Comparison of ENCODE assay signal across 8 cellular contexts in the genomic region with DNA sequence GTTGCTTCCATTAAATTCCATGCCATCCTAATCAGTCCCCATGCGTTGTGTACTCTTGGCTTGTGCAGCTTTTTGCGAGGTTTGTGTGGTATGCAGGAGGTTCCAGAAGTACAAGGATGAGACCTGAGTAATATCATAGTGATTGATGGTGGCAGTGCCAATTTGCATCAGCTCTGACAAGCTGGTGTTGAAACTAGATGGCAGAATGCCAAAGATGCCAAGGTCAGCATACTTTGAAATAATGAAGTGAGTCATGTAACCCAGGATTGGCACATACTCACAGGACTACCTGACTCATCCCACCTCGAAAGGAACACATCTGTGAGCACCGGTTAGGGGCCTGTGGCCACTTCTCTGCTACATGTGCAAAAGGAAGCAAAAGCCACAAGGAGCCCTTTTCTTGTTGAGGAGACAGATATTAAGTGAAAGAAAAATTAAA. TPM values are rescaled to one million over a fixed set of nuclear protein-coding genes. Genes with fewer than 3 reads are reported as not detected.
DNase-seq lines count a peak whose midpoint lies in the region; ATAC-seq and TF ChIP-seq lines count a peak whose summit lies in the region.

No MANE protein-coding gene starts in this region.

- POLR2A ChIA-PET in SK-N-SH (lab: Yijun Ruan, JAX), result no interaction called here

- H3F3A ChIP-seq in SK-N-SH (replicated peaks; ENCODE audit: insufficient read depth), result peaks cover 12% of the 10 kb centered on the region

- peak; percentile 90 to 97 for TF ChIP-seq EP300 in SK-N-SH (IDR thresholded peaks at IDR 0.05; ENCODE audit: borderline replicate concordance in 1 of 2, low read depth in 1 of 2, low read length in 1 of 2)

- no peaks in the 10 kb centered on the region for H3K79me2 ChIP-seq in SK-N-SH (ENCODE audit: insufficient read depth)

- TF ChIP-seq RAD21 in SK-N-SH (IDR thresholded peaks at IDR 0.05; ENCODE audit: low read length), result no peak

- peak; percentile 84 for ATAC-seq in GM19463 (IDR thresholded peaks at IDR 0.05; ENCODE audit: unreplicated experiment)
- ATAC-seq in HG03558 (IDR thresholded peaks at IDR 0.05; ENCODE audit: extremely low read depth, unreplicated experiment), result peak; percentile 81

- intact Hi-C loops in adrenal gland (cut with DNase I), result no loop called here

- peak overlapping the region; percentile 5; the same call in 1 of the 2 replicates for H3K4me2 ChIP-seq in SK-N-SH

- TF ChIP-seq POLR2A in adrenal gland (IDR thresholded peaks at IDR 0.05), result no peak

- H4K20me1 ChIP-seq in SK-N-SH (ENCODE audit: insufficient read depth), result peaks cover 15% of the 10 kb centered on the region; the same call in 1 of the 2 replicates

- no peaks in the 10 kb centered on the region for H3K9me2 ChIP-seq in SK-N-SH

- H2AFZ ChIP-seq in SK-N-SH (ENCODE audit: low read depth), result no peak overlapping the region

- no peak overlapping the region for H3K4me3 ChIP-seq in BE2C (ENCODE audit: low read depth, low read length)
- H3K4me3 ChIP-seq in SK-N-SH (ENCODE audit: low read depth in 2 of 2, low read length in 1 of 2), result no peak overlapping the region
- H3K4me3 ChIP-seq in adrenal gland, result no peak overlapping the region

- H3K27ac ChIP-seq in SK-N-SH (ENCODE audit: low read depth in 2 of 2, low read length in 1 of 2) (peak overlapping the region; percentile 26 to 65; a peak in 2 of 4 replicates), adrenal gland (peak overlapping the region in 3 of 5 donors; percentile 62 to 76 (median 72))

- H3K36me3 ChIP-seq in BE2C, result no peaks in the 10 kb centered on the region
- no peaks in the 10 kb centered on the region for H3K36me3 ChIP-seq in SK-N-SH (replicated peaks in 1 of 2; ENCODE audit: control insufficient read depth in 1 of 2, insufficient read depth in 2 of 2, low read length in 1 of 2)
- no peaks in the 10 kb centered on the region for H3K36me3 ChIP-seq in adrenal gland (replicated peaks in 1 of 2)

- peak; percentile 36 for DNase-seq in BE2C
- DNase-seq in SK-N-SH, result peak; percentile 16
- peak; percentile 85 to 94 (median 92) for DNase-seq in adrenal gland
- DNase-seq in kidney glomerular epithelial cell (lab: John Stamatoyannopoulos, UW), result peak; percentile 99
- DNase-seq in stimulated activated CD8-positive, alpha-beta memory T cell treated with anti-CD3 and anti-CD28 coated beads, Interleukin-4, amount 100 ng/mL, for 24 hours (ENCODE audit: low read depth), result peak; percentile 28
- no peak for DNase-seq in DMS114 treated with DMSO at 0.1 percent for 48 hours (lab: John Stamatoyannopoulos, UW; ENCODE audit: unreplicated experiment)

- H3K27me3 ChIP-seq in BE2C, result no peaks in the 10 kb centered on the region
- H3K27me3 ChIP-seq in SK-N-SH (ENCODE audit: insufficient read depth), result no peaks in the 10 kb centered on the region
- H3K27me3 ChIP-seq in adrenal gland, result no peaks in the 10 kb centered on the region

- WGBS in SK-N-SH (ENCODE audit: low lambda C conversion rate), result 5% methylated on average over 4 of the region's 4 CpGs
- WGBS in adrenal gland, 4 donors, result 10 to 40% (median 29%) methylated on average over 4 of the region's 4 CpGs

- no peak overlapping the region for H3K9ac ChIP-seq in SK-N-SH

- no peak for TF ChIP-seq CTCF in BE2C (IDR thresholded peaks at IDR 0.05; ENCODE audit: low read depth, low read length)
- TF ChIP-seq CTCF in SK-N-SH (IDR thresholded peaks at IDR 0.05), result no peak
- no peak for TF ChIP-seq CTCF in adrenal gland (IDR thresholded peaks at IDR 0.05)

- H3K4me1 ChIP-seq in BE2C (no peaks in the 10 kb centered on the region; the same call in 1 of the 2 replicates), SK-N-SH (ENCODE audit: control insufficient read depth in 1 of 2, insufficient read depth in 2 of 2, low read depth in 1 of 2, low read length in 1 of 2) (peaks cover 19 to 43% of the 10 kb centered on the region in 2 experiments; a peak in 3 of 4 replicates), adrenal gland (replicated peaks in 1 of 2) (peaks cover 26 to 42% of the 10 kb centered on the region in 2 donors)

- CTCF ChIA-PET in SK-N-SH (lab: Yijun Ruan, JAX), result interaction anchor here (1.5 kb wide), 1 partner anchor 16 kb away, joined by 3 read pairs; no protein-coding TSS in a partner anchor

- no peaks in the 10 kb centered on the region for H3K9me3 ChIP-seq in BE2C
- no peaks in the 10 kb centered on the region for H3K9me3 ChIP-seq in SK-N-SH
- no peaks in the 10 kb centered on the region for H3K9me3 ChIP-seq in adrenal gland (replicated peaks in 1 of 3)

TF ChIP-seq in SK-N-SH, 30 proteins besides CTCF, POLR2A, EP300 and RAD21 (continues in another document):
- TF ChIP-seq TEAD4 (IDR thresholded peaks at IDR 0.05; ENCODE audit: borderline replicate concordance, insufficient read depth) (peak; percentile 94; the same call in 1 of the 2 replicates), GATA2 (CRISPR knock-in tag; IDR thresholded peaks at IDR 0.05) (no peak), TAF1 (IDR thresholded peaks at IDR 0.05; ENCODE audit: borderline replicate concordance, low read depth, low read length) (no peak), FOXM1 (IDR thresholded peaks at IDR 0.05; ENCODE audit: low read depth) (peak; percentile 67; the same call in 1 of the 2 replicates), CHD2 (IDR thresholded peaks at IDR 0.05; ENCODE audit: low read length, partially characterized antibody) (peak; percentile 31), RXRA (IDR thresholded peaks at IDR 0.05; ENCODE audit: borderline replicate concordance, low read depth) (peak; percentile 94), FOXJ3 (CRISPR knock-in tag; IDR thresholded peaks at IDR 0.05) (no peak), RCOR1 (IDR thresholded peaks at IDR 0.05; ENCODE audit: low read length) (peak; percentile 54), NFIC (IDR thresholded peaks at IDR 0.05; ENCODE audit: borderline replicate concordance) (peak; percentile 100), YY1 (IDR thresholded peaks at IDR 0.05; ENCODE audit: low read depth) (no peak), POLR2AphosphoS5 (IDR thresholded peaks at IDR 0.05; ENCODE audit: low read depth, low read length) (peak; percentile 97), EZH2phosphoT487 (IDR thresholded peaks at IDR 0.05; ENCODE audit: borderline replicate concordance, low read depth) (no peak), ELF1 (IDR thresholded peaks at IDR 0.05) (peak; percentile 55), USF1 (IDR thresholded peaks at IDR 0.05; ENCODE audit: borderline replicate concordance, low read depth) (peak; percentile 56), SMC3 (IDR thresholded peaks at IDR 0.05; ENCODE audit: low read depth, low read length) (no peak), JUND (IDR thresholded peaks at IDR 0.05) (peak; percentile 99)
- TF ChIP-seq, protein P1, sequence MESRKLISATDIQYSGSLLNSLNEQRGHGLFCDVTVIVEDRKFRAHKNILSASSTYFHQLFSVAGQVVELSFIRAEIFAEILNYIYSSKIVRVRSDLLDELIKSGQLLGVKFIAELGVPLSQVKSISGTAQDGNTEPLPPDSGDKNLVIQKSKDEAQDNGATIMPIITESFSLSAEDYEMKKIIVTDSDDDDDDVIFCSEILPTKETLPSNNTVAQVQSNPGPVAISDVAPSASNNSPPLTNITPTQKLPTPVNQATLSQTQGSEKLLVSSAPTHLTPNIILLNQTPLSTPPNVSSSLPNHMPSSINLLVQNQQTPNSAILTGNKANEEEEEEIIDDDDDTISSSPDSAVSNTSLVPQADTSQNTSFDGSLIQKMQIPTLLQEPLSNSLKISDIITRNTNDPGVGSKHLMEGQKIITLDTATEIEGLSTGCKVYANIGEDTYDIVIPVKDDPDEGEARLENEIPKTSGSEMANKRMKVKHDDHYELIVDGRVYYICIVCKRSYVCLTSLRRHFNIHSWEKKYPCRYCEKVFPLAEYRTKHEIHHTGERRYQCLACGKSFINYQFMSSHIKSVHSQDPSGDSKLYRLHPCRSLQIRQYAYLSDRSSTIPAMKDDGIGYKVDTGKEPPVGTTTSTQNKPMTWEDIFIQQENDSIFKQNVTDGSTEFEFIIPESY (IDR thresholded peaks at IDR 0.05; ENCODE audit: borderline replicate concordance, low read depth), result peak; percentile 90
- TF ChIP-seq, protein P2, sequence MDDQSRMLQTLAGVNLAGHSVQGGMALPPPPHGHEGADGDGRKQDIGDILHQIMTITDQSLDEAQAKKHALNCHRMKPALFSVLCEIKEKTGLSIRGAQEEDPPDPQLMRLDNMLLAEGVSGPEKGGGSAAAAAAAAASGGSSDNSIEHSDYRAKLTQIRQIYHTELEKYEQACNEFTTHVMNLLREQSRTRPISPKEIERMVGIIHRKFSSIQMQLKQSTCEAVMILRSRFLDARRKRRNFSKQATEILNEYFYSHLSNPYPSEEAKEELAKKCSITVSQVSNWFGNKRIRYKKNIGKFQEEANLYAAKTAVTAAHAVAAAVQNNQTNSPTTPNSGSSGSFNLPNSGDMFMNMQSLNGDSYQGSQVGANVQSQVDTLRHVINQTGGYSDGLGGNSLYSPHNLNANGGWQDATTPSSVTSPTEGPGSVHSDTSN (IDR thresholded peaks at IDR 0.05), result peak; percentile 100
- TF ChIP-seq, protein P3, sequence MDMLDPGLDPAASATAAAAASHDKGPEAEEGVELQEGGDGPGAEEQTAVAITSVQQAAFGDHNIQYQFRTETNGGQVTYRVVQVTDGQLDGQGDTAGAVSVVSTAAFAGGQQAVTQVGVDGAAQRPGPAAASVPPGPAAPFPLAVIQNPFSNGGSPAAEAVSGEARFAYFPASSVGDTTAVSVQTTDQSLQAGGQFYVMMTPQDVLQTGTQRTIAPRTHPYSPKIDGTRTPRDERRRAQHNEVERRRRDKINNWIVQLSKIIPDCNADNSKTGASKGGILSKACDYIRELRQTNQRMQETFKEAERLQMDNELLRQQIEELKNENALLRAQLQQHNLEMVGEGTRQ (IDR thresholded peaks at IDR 0.05; ENCODE audit: borderline replicate concordance, low read depth, low read length), result no peak

RNA-seq across cellular contexts. Expression of gene KAT2B, which starts 14.3 kb away (rescaled TPM):
- polyA plus RNA-seq in BE2C (2012; ENCODE audit: insufficient read depth, insufficient read length, low read depth), result 4.1 TPM
- 2.1 and 2.8 TPM in 2 replicates for polyA plus RNA-seq in SK-N-SH (2012; rRNA removed)
- polyA plus RNA-seq in SK-N-SH (2012; cell fraction: cytosol; rRNA removed), result 3.1 and 3.4 TPM in 2 replicates
- 1.5 and 3.0 TPM in 2 replicates for polyA plus RNA-seq in SK-N-SH (2012; cell fraction: nucleus; rRNA removed)
- total RNA-seq in adrenal gland, result 10 to 100 TPM; 17.0 to 32.2 (median 21.3) TPM
- polyA plus RNA-seq in adrenal gland, result 10 to 100 TPM in 2 of 3 donors, 1 to 10 TPM in 1; 5.4 to 16.7 (median 10.6) TPM

RNA-seq across cellular contexts. Expression of gene PP2D1, which starts 42.5 kb away (rescaled TPM):
- polyA plus RNA-seq in BE2C (2012; ENCODE audit: insufficient read depth, insufficient read length, low read depth), result not detected
- polyA plus RNA-seq in SK-N-SH (2012; rRNA removed) (not detected in 2 replicates), adrenal gland (not detected)
- polyA plus RNA-seq in SK-N-SH (2012; cell fraction: cytosol; rRNA removed), result not detected in 2 replicates
- not detected in 2 replicates for polyA plus RNA-seq in SK-N-SH (2012; cell fraction: nucleus; rRNA removed)
- not detected for total RNA-seq in adrenal gland
